Comparison of ENCODE assay signal across 9 cellular contexts in genomic region chr12:39905152-39905551, GRCh38.
DNase-seq lines count a peak whose midpoint lies in the region; ATAC-seq, FAIRE-seq and TF ChIP-seq lines count a peak whose summit lies in the region.
"Had no signal": no experiment of that assay in that cellular context is flagged by ENCODE, and none has a peak within 500 bp of the region (broad histone marks: within the 10 kb centered on the region; RNA-seq: fewer than 3 reads in every experiment).

No MANE protein-coding gene starts in this region.

- intact Hi-C loops in lower leg skin (cut with DNase I; ENCODE audit: low total_unique reads): no loop called here

- WGBS in lower leg skin, 2 donors: 16 to 20% methylated on average over 1 of the region's 1 CpG

- ATAC-seq in HG03432 (IDR thresholded peaks at IDR 0.05; ENCODE audit: unreplicated experiment): no peak
- ATAC-seq: natural killer cell treated with Interleukin-12 subunit alpha and Interleukin-12 subunit beta and Interleukin-15 and Interleukin-18, amount 100 ng/mL, for 72 hours had no signal

- no peak for TF ChIP-seq POLR2A in lower leg skin (IDR thresholded peaks at IDR 0.05)

- no peak for TF ChIP-seq CTCF in lower leg skin (IDR thresholded peaks at IDR 0.05)

- no peak overlapping the region for H3K4me3 ChIP-seq in lower leg skin (ENCODE audit: low read depth, poor library complexity, severe bottlenecking)

- FAIRE-seq in endometrium (lab: Jason Lieb, UNC) (peak; percentile 53), RCC 7860 (lab: Jason Lieb, UNC) (no peak)
- FAIRE-seq: GM19239 had no signal

- DNase-seq in NCI-H446 (lab: John Stamatoyannopoulos, UW): peak; percentile 22 to 81
- peak; percentile 78 to 89 for DNase-seq in lower leg skin (ENCODE audit: low spot score in 2 of 2)
- peak; percentile 72 for DNase-seq in ureter (ENCODE audit: low spot score)
- DNase-seq in HuH-7 (ENCODE audit: low spot score): no peak
- no peak for DNase-seq in RCC 7860 (ENCODE audit: low spot score)

Comparison
In these comparisons a context has a peak if more than half of its experiments do, and no peak if none do; other contexts are left out.
1. DNase-seq: peak in NCI-H446 (2 of 2), lower leg skin (2 of 2) and ureter (single experiment); none in HuH-7 (single experiment) and RCC 7860 (single experiment).